ENCODE assay signal across 16 cellular contexts in the genomic region with DNA sequence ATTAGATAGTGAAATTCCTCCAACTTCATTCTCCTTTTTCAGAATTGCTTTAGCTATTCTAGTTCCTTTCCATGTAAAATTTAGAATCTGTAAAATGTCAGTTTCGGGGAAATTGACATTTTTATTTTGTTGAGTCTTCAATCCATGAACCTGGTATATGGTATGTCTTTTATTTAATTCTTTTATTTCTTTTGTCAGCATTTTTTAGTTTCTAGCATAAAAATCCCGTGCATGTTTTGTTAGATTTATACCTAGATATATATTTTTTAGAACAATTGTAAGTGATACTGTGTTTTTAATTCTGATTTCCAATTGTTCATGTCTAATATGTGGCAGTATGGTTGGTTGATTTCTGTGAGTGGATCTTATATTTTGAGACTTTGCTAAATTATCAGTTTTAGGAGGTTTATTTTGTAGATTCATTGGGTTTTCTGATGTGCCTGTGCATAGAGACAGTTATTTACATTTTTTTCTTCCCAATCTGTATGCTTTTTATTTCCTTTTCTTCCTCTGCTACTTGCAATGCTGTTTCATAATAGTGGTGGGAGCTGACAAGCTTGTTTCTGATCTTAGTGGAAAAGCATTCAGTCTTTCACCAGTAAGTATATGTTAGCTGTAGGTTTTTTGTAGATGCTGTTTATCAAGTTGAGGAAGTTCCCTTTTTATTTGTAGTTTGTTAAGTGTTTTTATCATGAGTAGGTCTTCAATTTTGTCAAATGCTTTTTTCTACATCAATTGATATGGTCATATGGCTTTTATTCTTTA. TPM values are rescaled to one million over a fixed set of nuclear protein-coding genes. Genes with fewer than 3 reads are reported as not detected.
DNase-seq lines count a peak whose midpoint lies in the region; ATAC-seq and TF ChIP-seq lines count a peak whose summit lies in the region.
"Had no signal": no experiment of that assay in that cellular context is flagged by ENCODE, and none has a peak within 500 bp of the region (broad histone marks: within the 10 kb centered on the region; RNA-seq: fewer than 3 reads in every experiment).

No MANE protein-coding gene starts in this region.

- H3K9ac ChIP-seq in SK-N-SH (no peak overlapping the region), OCI-LY1 (ENCODE audit: low read length) (peak overlapping the region; percentile 10; the same call in 1 of the 2 replicates)

- TF ChIP-seq CTCF in SK-N-SH (IDR thresholded peaks at IDR 0.05) (no peak), OCI-LY1 (IDR thresholded peaks at IDR 0.05; ENCODE audit: low read length) (no peak), astrocyte of the spinal cord (IDR thresholded peaks at IDR 0.05; ENCODE audit: low read depth, low read length) (no peak), nephron (IDR thresholded peaks at IDR 0.05; ENCODE audit: unreplicated experiment in 3 of 3) (no peak)

- H3F3A ChIP-seq in SK-N-SH (replicated peaks; ENCODE audit: insufficient read depth) (peaks cover 24% of the 10 kb centered on the region), OCI-LY1 (ENCODE audit: insufficient read depth, low read length) (no peaks in the 10 kb centered on the region)

- H3K4me1 ChIP-seq in SK-N-SH (ENCODE audit: control insufficient read depth in 1 of 2, insufficient read depth in 2 of 2, low read depth in 1 of 2, low read length in 1 of 2) (peaks cover 10 to 22% of the 10 kb centered on the region in 2 experiments), OCI-LY1 (ENCODE audit: insufficient read depth, low read length, severe bottlenecking) (peaks cover 42% of the 10 kb centered on the region)

- H3K9me2 ChIP-seq in SK-N-SH, result no peaks in the 10 kb centered on the region
- no peaks in the 10 kb centered on the region for H3K9me2 ChIP-seq in OCI-LY1 (ENCODE audit: low read depth, low read length)

- POLR2A ChIA-PET in SK-N-SH (lab: Yijun Ruan, JAX), result no interaction called here

- peaks cover 53% of the 10 kb centered on the region for H3K4me1 Mint-ChIP-seq in nephron

- H3K9me3 ChIP-seq in SK-N-SH, result no peaks in the 10 kb centered on the region
- no peaks in the 10 kb centered on the region for H3K9me3 ChIP-seq in OCI-LY1 (ENCODE audit: low read length)
- H3K9me3 ChIP-seq: left lung, SJSA1 had no signal

- H2AFZ ChIP-seq in SK-N-SH (ENCODE audit: low read depth) (no peak overlapping the region), OCI-LY1 (ENCODE audit: low read length) (no peak overlapping the region)

- H3K79me2 ChIP-seq in SK-N-SH (ENCODE audit: insufficient read depth), result peaks cover 100% of the 10 kb centered on the region
- peaks cover 100% of the 10 kb centered on the region for H3K79me2 ChIP-seq in OCI-LY1 (ENCODE audit: insufficient read depth, low read length)

- H3K27ac Mint-ChIP-seq in nephron, result peak overlapping the region in 2 of 3 experiments; percentile 1 to 5

- H3K4me2 ChIP-seq in SK-N-SH (0 out of 2 replicates have a peak overlapping the region, but pooled peaks have one; percentile 9), OCI-LY1 (ENCODE audit: low read length) (peak overlapping the region; percentile 6; the same call in 1 of the 2 replicates)

- no peak for DNase-seq in SK-N-SH
- DNase-seq in astrocyte of the spinal cord (ENCODE audit: low read depth, low spot score), result peak; percentile 24
- no peak for DNase-seq in DMS153 treated with DMSO at 0.1 percent for 48 hours (lab: John Stamatoyannopoulos, UW; ENCODE audit: unreplicated experiment)
- DNase-seq: 8988T; glutamatergic neuron; left lung; NCI-H1417 treated with DMSO at 0.1 percent for 48 hours; NCI-H748 treated with DMSO at 0.1 percent for 48 hours; occipital lobe; stimulated activated naive CD4-positive, alpha-beta T cell had no signal

- H3K27ac ChIP-seq in SK-N-SH (ENCODE audit: low read depth in 2 of 2, low read length in 1 of 2), result peak overlapping the region in 1 of 2 experiments; percentile 35; a peak in 1 of 4 replicates
- H3K27ac ChIP-seq in OCI-LY1 (ENCODE audit: low read depth, low read length, poor library complexity, severe bottlenecking), result no peak overlapping the region
- H3K27ac ChIP-seq: left lung, SJSA1 had no signal

- H3K27me3 Mint-ChIP-seq in nephron (ENCODE audit: low read depth), result no peaks in the 10 kb centered on the region

- WGBS in SK-N-SH (ENCODE audit: low lambda C conversion rate), result 90% methylated on average over 2 of the region's 2 CpGs

- H3K9me3 Mint-ChIP-seq in nephron, result no peaks in the 10 kb centered on the region

- H3K4me3 ChIP-seq in SK-N-SH (ENCODE audit: low read depth in 2 of 2, low read length in 1 of 2) (no peak overlapping the region), OCI-LY1 (ENCODE audit: low read depth, low read length, poor library complexity, severe bottlenecking) (no peak overlapping the region), astrocyte of the spinal cord (ENCODE audit: low read depth, low read length) (no peak overlapping the region)
- H3K4me3 ChIP-seq: left lung, SJSA1 had no signal

- no peak overlapping the region for H3K4me3 Mint-ChIP-seq in nephron

- peaks cover 0 to 14% of the 10 kb centered on the region in 2 experiments for H3K36me3 ChIP-seq in SK-N-SH (replicated peaks in 1 of 2; ENCODE audit: control insufficient read depth in 1 of 2, insufficient read depth in 2 of 2, low read length in 1 of 2)
- no peaks in the 10 kb centered on the region for H3K36me3 ChIP-seq in OCI-LY1 (ENCODE audit: insufficient read depth, low read length)
- H3K36me3 ChIP-seq: left lung had no signal

- H3K27me3 ChIP-seq in SK-N-SH (ENCODE audit: insufficient read depth) (no peaks in the 10 kb centered on the region), OCI-LY1 (ENCODE audit: insufficient read depth, low read length) (no peaks in the 10 kb centered on the region)
- H3K27me3 ChIP-seq: left lung, SJSA1 had no signal

- CTCF ChIA-PET in SK-N-SH (lab: Yijun Ruan, JAX), result interaction anchor here (0.9 to 1.1 kb wide), 2 partner anchors 98 to 100 kb away, joined by 3 read pairs; no protein-coding TSS in a partner anchor

- H3K36me3 Mint-ChIP-seq in nephron (ENCODE audit: low read depth), result peaks cover 13% of the 10 kb centered on the region

- no peak for TF ChIP-seq EP300 in SK-N-SH (IDR thresholded peaks at IDR 0.05; ENCODE audit: borderline replicate concordance in 1 of 2, low read depth in 1 of 2, low read length in 1 of 2)

- H4K20me1 ChIP-seq in SK-N-SH (ENCODE audit: insufficient read depth) (peaks cover 94% of the 10 kb centered on the region), OCI-LY1 (ENCODE audit: insufficient read depth, low read length) (0 out of 2 replicates have a peak, but pooled peaks cover 9% of the 10 kb centered on the region)

- TF ChIP-seq RAD21 in SK-N-SH (IDR thresholded peaks at IDR 0.05; ENCODE audit: low read length), result no peak

- ATAC-seq in SK-N-SH treated with all-trans-retinoic acid at 6 μM for 48 hours, result no peak
- ATAC-seq in HG02798 (IDR thresholded peaks at IDR 0.05; ENCODE audit: poor library complexity, unreplicated experiment), result no peak
- ATAC-seq in HG02981 (IDR thresholded peaks at IDR 0.05; ENCODE audit: unreplicated experiment), result no peak
- ATAC-seq: left lung had no signal

- in situ Hi-C loops in astrocyte of the spinal cord (cut with HindIII; ENCODE audit: low sequenced_read_pairs), result no loop called here

TF ChIP-seq in SK-N-SH, 30 proteins besides CTCF, POLR2A, EP300 and RAD21:
- TF ChIP-seq FOXJ3 (CRISPR knock-in tag; IDR thresholded peaks at IDR 0.05), result no peak
- no peak for TF ChIP-seq TAF1 (IDR thresholded peaks at IDR 0.05; ENCODE audit: borderline replicate concordance, low read depth, low read length)
- TF ChIP-seq RCOR1 (IDR thresholded peaks at IDR 0.05; ENCODE audit: low read length), result no peak
- TF ChIP-seq USF1 (IDR thresholded peaks at IDR 0.05; ENCODE audit: borderline replicate concordance, low read depth), result no peak

TF ChIP-seq in SK-N-SH treated with all-trans-retinoic acid at 6 μM for 48 hours, 23 proteins besides CTCF, POLR2A, EP300 and RAD21:
- TF ChIP-seq ZFP3 (CRISPR knock-in tag; IDR thresholded peaks at IDR 0.05) (no peak), SNAI2 (CRISPR knock-in tag; IDR thresholded peaks at IDR 0.05) (no peak), ZC3H10 (CRISPR knock-in tag; IDR thresholded peaks at IDR 0.05) (no peak), BACH2 (CRISPR knock-in tag; IDR thresholded peaks at IDR 0.05; ENCODE audit: borderline replicate concordance) (no peak), RARB (CRISPR knock-in tag; IDR thresholded peaks at IDR 0.05) (no peak), ZFP30 (CRISPR knock-in tag; IDR thresholded peaks at IDR 0.05) (no peak), OSR1 (CRISPR knock-in tag; IDR thresholded peaks at IDR 0.05) (no peak), TCF4 (CRISPR knock-in tag; IDR thresholded peaks at IDR 0.05; ENCODE audit: borderline replicate concordance) (no peak), ZNF565 (CRISPR knock-in tag; conservative IDR thresholded peaks at IDR 0.05; ENCODE audit: low read depth) (no peak)
- TF ChIP-seq, protein P1, sequence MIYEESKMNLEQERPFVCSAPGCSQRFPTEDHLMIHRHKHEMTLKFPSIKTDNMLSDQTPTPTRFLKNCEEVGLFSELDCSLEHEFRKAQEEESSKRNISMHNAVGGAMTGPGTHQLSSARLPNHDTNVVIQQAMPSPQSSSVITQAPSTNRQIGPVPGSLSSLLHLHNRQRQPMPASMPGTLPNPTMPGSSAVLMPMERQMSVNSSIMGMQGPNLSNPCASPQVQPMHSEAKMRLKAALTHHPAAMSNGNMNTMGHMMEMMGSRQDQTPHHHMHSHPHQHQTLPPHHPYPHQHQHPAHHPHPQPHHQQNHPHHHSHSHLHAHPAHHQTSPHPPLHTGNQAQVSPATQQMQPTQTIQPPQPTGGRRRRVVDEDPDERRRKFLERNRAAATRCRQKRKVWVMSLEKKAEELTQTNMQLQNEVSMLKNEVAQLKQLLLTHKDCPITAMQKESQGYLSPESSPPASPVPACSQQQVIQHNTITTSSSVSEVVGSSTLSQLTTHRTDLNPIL (CRISPR knock-in tag; IDR thresholded peaks at IDR 0.05; ENCODE audit: low read depth), result no peak

RNA-seq across cellular contexts. Expression of gene TAB2, which starts 13.7 kb away (rescaled TPM):
- 24.4 and 29.5 TPM in 2 replicates for polyA plus RNA-seq in SK-N-SH (2012; rRNA removed)
- 33.1 and 35.7 TPM in 2 replicates for polyA plus RNA-seq in SK-N-SH (2012; cell fraction: cytosol; rRNA removed)
- 10.1 and 20.2 TPM in 2 replicates for polyA plus RNA-seq in SK-N-SH (2012; cell fraction: nucleus; rRNA removed)
